ENCODE assay signal across 10 cellular contexts in genomic region chr10:80492875-80493413, GRCh38. TPM values are rescaled to one million over a fixed set of nuclear protein-coding genes. Genes with fewer than 3 reads are reported as not detected.
DNase-seq lines count a peak whose midpoint lies in the region; ATAC-seq and TF ChIP-seq lines count a peak whose summit lies in the region.
"Had no signal": no experiment of that assay in that cellular context is flagged by ENCODE, and none has a peak within 500 bp of the region (broad histone marks: within the 10 kb centered on the region; RNA-seq: fewer than 3 reads in every experiment).

No MANE protein-coding gene starts in this region.

- H3K36me3 ChIP-seq in HCT116 (ENCODE audit: control insufficient read depth in 1 of 2, insufficient read depth in 2 of 2, low read length in 2 of 2) (peaks cover 4 to 12% of the 10 kb centered on the region in 2 experiments; a peak in 2 of 4 replicates), SJSA1 (peaks cover 82% of the 10 kb centered on the region)
- H3K36me3 ChIP-seq in naive thymus-derived CD4-positive, alpha-beta T cell (ENCODE audit: control insufficient read depth in 2 of 3, insufficient read depth in 3 of 3, low read length in 3 of 3): peaks cover 0 to 34% (median 6%) of the 10 kb centered on the region in 3 experiments

- H3K4me1 ChIP-seq in HCT116 (ENCODE audit: control insufficient read depth in 1 of 2, insufficient read depth in 2 of 2, low read length in 2 of 2): peaks cover 48 to 54% of the 10 kb centered on the region in 2 experiments
- peaks cover 30% of the 10 kb centered on the region for H3K4me1 ChIP-seq in SJSA1 (replicated peaks)
- peaks cover 93 to 98% of the 10 kb centered on the region in 2 donors for H3K4me1 ChIP-seq in naive thymus-derived CD4-positive, alpha-beta T cell (ENCODE audit: control insufficient read depth in 2 of 2, insufficient read depth in 2 of 2, low read length in 2 of 2)

- CTCF ChIA-PET in HCT116 (lab: Charles Lee): interaction anchor here (1.1 to 2.9 kb wide), 2 partner anchors 12 to 15 kb away, joined by 3 to 14 read pairs; no protein-coding TSS in a partner anchor
- CTCF ChIA-PET in naive thymus-derived CD4-positive, alpha-beta T cell (lab: Charles Lee): interaction anchor here (0.9 to 1.2 kb wide), 3 partner anchors 12 to 30 kb away, joined by 3 to 14 read pairs (median 4); no protein-coding TSS in a partner anchor

- peak overlapping the region; percentile 65 to 99 (median 87) for H3K27ac Mint-ChIP-seq in naive thymus-derived CD4-positive, alpha-beta T cell

- no peaks in the 10 kb centered on the region for H3K9me2 ChIP-seq in HCT116 (ENCODE audit: insufficient read depth)

- H3K4me3 ChIP-seq in HCT116 (replicated peaks in 1 of 2; ENCODE audit: low read depth in 1 of 2, low read length in 2 of 2) (no peak overlapping the region), SJSA1 (no peak overlapping the region)
- peak overlapping the region; percentile 2 for H3K4me3 ChIP-seq in naive thymus-derived CD4-positive, alpha-beta T cell (ENCODE audit: low read length)

- H3K79me2 ChIP-seq in HCT116 (ENCODE audit: insufficient read depth, low read length): peaks cover 95% of the 10 kb centered on the region

- BruUV-seq in HCT116 (replicated peaks; lab: Mats Ljungman, UMichigan): no TSS peak

- no peak for TF ChIP-seq POLR2A in HCT116 (IDR thresholded peaks at IDR 0.05; ENCODE audit: borderline replicate concordance, extremely low read depth, insufficient read depth, insufficient read length)

- no peaks in the 10 kb centered on the region for H4K20me1 ChIP-seq in HCT116 (ENCODE audit: insufficient read depth)

- no peak overlapping the region for H3K9ac ChIP-seq in HCT116 (ENCODE audit: low read length)

- peaks cover 27 to 77% (median 60%) of the 10 kb centered on the region in 5 donors for H3K36me3 Mint-ChIP-seq in naive thymus-derived CD4-positive, alpha-beta T cell

- peak overlapping the region; percentile 58 to 85 (median 74) for H3K4me3 Mint-ChIP-seq in naive thymus-derived CD4-positive, alpha-beta T cell

- RAD21 ChIA-PET in HCT116 (lab: Charles Lee; ENCODE audit: low non-redundant PET in 1 of 2, low total read pairs in 2 of 2, uncharacterized antibody in 2 of 2, unreplicated experiment in 2 of 2): no interaction called here

- H3K27me3 Mint-ChIP-seq in naive thymus-derived CD4-positive, alpha-beta T cell: no peaks in the 10 kb centered on the region

- H3K27me3 ChIP-seq in HCT116 (ENCODE audit: insufficient read depth, low read length): no peaks in the 10 kb centered on the region
- no peaks in the 10 kb centered on the region for H3K27me3 ChIP-seq in SJSA1 (replicated peaks)
- no peaks in the 10 kb centered on the region for H3K27me3 ChIP-seq in naive thymus-derived CD4-positive, alpha-beta T cell (ENCODE audit: control insufficient read depth in 2 of 2, insufficient read depth in 2 of 2, low read length in 2 of 2)

- H3K9me3 ChIP-seq in HCT116 (ENCODE audit: control insufficient read depth in 1 of 2, insufficient read depth in 1 of 2, low read depth in 1 of 2, low read length in 2 of 2) (no peaks in the 10 kb centered on the region), SJSA1 (replicated peaks) (no peaks in the 10 kb centered on the region)
- H3K9me3 ChIP-seq in naive thymus-derived CD4-positive, alpha-beta T cell (ENCODE audit: control insufficient read depth in 2 of 3, low read length in 3 of 3): no peaks in the 10 kb centered on the region

- DNase-seq in HCT116 (ENCODE audit: low read depth, low spot score): no peak
- DNase-seq in SJSA1 (ENCODE audit: low read depth in 1 of 2, low spot score in 2 of 2): no peak
- DNase-seq in naive thymus-derived CD4-positive, alpha-beta T cell: no peak
- DNase-seq in superior temporal gyrus (ENCODE audit: extremely low spot score): no peak
- no peak for DNase-seq in H4 (ENCODE audit: low spot score)
- DNase-seq in GM13976 (ENCODE audit: low spot score): no peak
- DNase-seq in NCI-H774 (lab: John Stamatoyannopoulos, UW): no peak

- peak; percentile 28 for ATAC-seq in GM18909 (IDR thresholded peaks at IDR 0.05; ENCODE audit: poor library complexity, unreplicated experiment)
- no peak for ATAC-seq in HCT116
- ATAC-seq in naive thymus-derived CD4-positive, alpha-beta T cell: no peak

- H3K27ac ChIP-seq in HCT116 (ENCODE audit: low read depth, low read length): no peak overlapping the region
- H3K27ac ChIP-seq in SJSA1: peak overlapping the region; percentile 20
- H3K27ac ChIP-seq in naive thymus-derived CD4-positive, alpha-beta T cell (ENCODE audit: low read depth, low read length): peak overlapping the region; percentile 60

- peaks cover 0 to 13% (median 7%) of the 10 kb centered on the region in 11 donors for H3K9me3 Mint-ChIP-seq in naive thymus-derived CD4-positive, alpha-beta T cell

- H2AFZ ChIP-seq in HCT116 (ENCODE audit: low read depth, low read length, poor library complexity, severe bottlenecking): no peak overlapping the region

- peaks cover 89 to 100% (median 98%) of the 10 kb centered on the region in 7 donors for H3K4me1 Mint-ChIP-seq in naive thymus-derived CD4-positive, alpha-beta T cell

- peak overlapping the region; percentile 11; the same call in 1 of the 2 replicates for H3K4me2 ChIP-seq in HCT116 (ENCODE audit: low read length)

- no peak for TF ChIP-seq RAD21 in HCT116 (IDR thresholded peaks at IDR 0.05; ENCODE audit: low read depth)

- intact Hi-C loops in HCT116 (cut with micrococcal nuclease): no loop called here
- intact Hi-C loops in naive thymus-derived CD4-positive, alpha-beta T cell (cut with micrococcal nuclease): loop anchor here in 1 of 2 donors (1.0 kb wide), 1 partner anchor 8 kb away; no protein-coding TSS in a partner anchor

- in situ Hi-C loops in GM13976 (cut with MboI; ENCODE audit: low sequenced_read_pairs, unreplicated experiment): no loop called here

- TF ChIP-seq CTCF in HCT116 (IDR thresholded peaks at IDR 0.05 in 2 of 3, conservative IDR thresholded peaks at IDR 0.05 in 1 of 3; ENCODE audit: borderline replicate concordance in 1 of 3, insufficient read depth in 1 of 3, low read depth in 2 of 3, low read length in 2 of 3): no peak
- TF ChIP-seq CTCF in GM13976 (IDR thresholded peaks at IDR 0.05; ENCODE audit: borderline replicate concordance, control extremely low read depth, extremely low read depth, insufficient read depth, missing control alignments): no peak

- POLR2A ChIA-PET in HCT116 (lab: Charles Lee): interaction anchor here (1.1 kb wide), 1 partner anchor 15 kb away, joined by 3 read pairs; no protein-coding TSS in a partner anchor
- POLR2A ChIA-PET in naive thymus-derived CD4-positive, alpha-beta T cell (lab: Charles Lee): interaction anchor here (0.6 to 14.6 kb wide), 6 partner anchors 8 to 115 kb away, joined by 3 to 608 read pairs (median 8); no protein-coding TSS in a partner anchor

TF ChIP-seq in HCT116, 20 proteins besides CTCF, POLR2A, EP300 and RAD21:
- TF ChIP-seq TCF7L2 (IDR thresholded peaks at IDR 0.05; ENCODE audit: borderline replicate concordance, extremely low read depth, insufficient read depth, insufficient read length): no peak
- no peak for TF ChIP-seq ZBTB33 (IDR thresholded peaks at IDR 0.05; ENCODE audit: extremely low read depth, insufficient replicate concordance, low read length)

RNA-seq across cellular contexts. Expression of gene TSPAN14, which starts 38.8 kb away (rescaled TPM):
- 86.8 TPM for total RNA-seq in HCT116 (2021; ENCODE audit: unreplicated experiment)
- 61.9 and 66.2 TPM in 2 replicates for polyA plus RNA-seq in HCT116 (2012)
- 60.8 and 65.8 TPM in 2 replicates for total RNA-seq in SJSA1 (2014; rRNA removed; shearing (Covaris generic))
- 100 to 1,000 TPM; 135 to 165 (median 160) TPM for total RNA-seq in naive thymus-derived CD4-positive, alpha-beta T cell
- 100 to 1,000 TPM; 179 to 386 TPM for polyA plus RNA-seq in naive thymus-derived CD4-positive, alpha-beta T cell
- total RNA-seq in H4 (2014; rRNA removed; shearing (Covaris generic)): 16.2 and 16.4 TPM in 2 replicates

RNA-seq across cellular contexts. Expression of gene SH2D4B, which starts 44.8 kb away (rescaled TPM):
- 0.22 TPM for total RNA-seq in HCT116 (2021; ENCODE audit: unreplicated experiment)
- polyA plus RNA-seq in HCT116 (2012): 0.04 TPM in 1 of 2 replicates, not detected in the other
- total RNA-seq in SJSA1 (2014; rRNA removed; shearing (Covaris generic)): 0.08 TPM in 1 of 2 replicates, not detected in the other
- total RNA-seq in naive thymus-derived CD4-positive, alpha-beta T cell: under 1 TPM; 0.10 to 0.51 (median 0.14) TPM
- polyA plus RNA-seq in naive thymus-derived CD4-positive, alpha-beta T cell: not detected
- not detected in 2 replicates for total RNA-seq in H4 (2014; rRNA removed; shearing (Covaris generic))
- total RNA-seq: cardiac septum, M059J had no signal
